In the genomic region with DNA sequence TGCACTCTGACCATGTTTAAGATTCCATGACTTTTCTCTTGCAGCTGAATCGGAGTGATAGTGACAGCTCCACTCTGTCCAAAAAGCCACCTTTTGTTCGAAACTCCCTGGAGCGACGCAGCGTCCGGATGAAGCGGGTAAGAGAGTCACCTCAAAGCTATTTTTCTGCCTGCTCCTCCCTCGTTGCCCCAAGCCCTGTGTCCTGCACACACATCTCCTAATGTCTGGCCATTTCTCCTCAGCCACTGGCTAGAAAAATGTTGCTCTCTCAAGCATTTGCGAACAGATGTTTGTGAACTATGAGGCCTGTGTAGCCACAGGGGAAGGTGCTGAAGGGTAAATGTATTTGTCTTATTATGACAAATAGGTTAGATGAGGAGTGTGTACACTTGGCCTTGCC, we compare ENCODE assay signal across 7 cellular contexts.
"Had no signal": no experiment of that assay in that cellular context is flagged by ENCODE, and none has a peak within 500 bp of the region (broad histone marks: within the 10 kb centered on the region; RNA-seq: fewer than 3 reads in every experiment).

No MANE protein-coding gene starts in this region.

- DNase-seq: IMR-90, KBM-7 had no signal

- H3K4me3 Mint-ChIP-seq: IgD-negative memory B cell had no signal

- H3K27me3 Mint-ChIP-seq: IgD-negative memory B cell had no signal

- ATAC-seq: HepG2, K562 had no signal

- H3K27ac ChIP-seq: HL-60 had no signal

- H3K27ac Mint-ChIP-seq: IgD-negative memory B cell had no signal

- FAIRE-seq: HepG2, HTR-8/SVneo, K562 had no signal

- H3K4me1 Mint-ChIP-seq: IgD-negative memory B cell had no signal

- H3K4me3 ChIP-seq: K562 had no signal
